ENCODE assay signal across 1 cellular context in genomic region chr21:41783476-41784150, GRCh38.
TF ChIP-seq lines count a peak whose summit lies in the region.

No MANE protein-coding gene starts in this region.

TF ChIP-seq in K562, 482 proteins besides CTCF, POLR2A, EP300 and RAD21 (continued from another document and continues in another):
- TF ChIP-seq ZNF280B (CRISPR knock-in tag; IDR thresholded peaks at IDR 0.05) (no peak), FOXA1 (IDR thresholded peaks at IDR 0.05; ENCODE audit: borderline replicate concordance) (no peak), ZNF347 (CRISPR knock-in tag; IDR thresholded peaks at IDR 0.05; ENCODE audit: low read depth) (no peak), RNF219 (CRISPR knock-in tag; IDR thresholded peaks at IDR 0.05) (no peak), KLF10 (CRISPR knock-in tag; IDR thresholded peaks at IDR 0.05) (no peak), HDAC6 (IDR thresholded peaks at IDR 0.05; ENCODE audit: low read depth, low read length) (no peak), IFI16 (CRISPR knock-in tag; IDR thresholded peaks at IDR 0.05) (no peak), FUS (optimal IDR thresholded peaks at IDR 0.05; ENCODE audit: low read depth, low read length) (no peak), PHTF2 (CRISPR knock-in tag; IDR thresholded peaks at IDR 0.05) (no peak), FIP1L1 (IDR thresholded peaks at IDR 0.05; ENCODE audit: low read depth, low read length, poor library complexity, severe bottlenecking) (no peak), DMBX1 (CRISPR knock-in tag; IDR thresholded peaks at IDR 0.05; ENCODE audit: borderline replicate concordance) (no peak), ZBTB9 (CRISPR knock-in tag; IDR thresholded peaks at IDR 0.05) (no peak), ZNF589 (CRISPR knock-in tag; IDR thresholded peaks at IDR 0.05; ENCODE audit: low read depth) (0 out of 2 replicates have a peak, but pooled peaks have one; percentile 39), TCF3 (CRISPR knock-in tag; IDR thresholded peaks at IDR 0.05) (peak; percentile 57), CBX1 (IDR thresholded peaks at IDR 0.05; ENCODE audit: low read depth) (no peak), SMAD4 (CRISPR knock-in tag; conservative IDR thresholded peaks at IDR 0.05) (0 out of 2 replicates have a peak, but pooled peaks have one; percentile 22), ZNF695 (CRISPR knock-in tag; IDR thresholded peaks at IDR 0.05) (no peak), ZNF639 (CRISPR knock-in tag; conservative IDR thresholded peaks at IDR 0.05 in 1 of 2, IDR thresholded peaks at IDR 0.05 in 1 of 2) (no peak), THRAP3 (IDR thresholded peaks at IDR 0.05; ENCODE audit: borderline replicate concordance) (no peak), NFYB (IDR thresholded peaks at IDR 0.05; ENCODE audit: extremely low read depth, insufficient read length) (peak; percentile 35), ZFP36 (IDR thresholded peaks at IDR 0.05; ENCODE audit: low read depth, low read length, partially characterized antibody) (peak; percentile 46), SETDB1 (IDR thresholded peaks at IDR 0.05; ENCODE audit: low read length) (no peak), L3MBTL2 (IDR thresholded peaks at IDR 0.05) (no peak), ZKSCAN1 (IDR thresholded peaks at IDR 0.05; ENCODE audit: low read depth, low read length) (no peak), TEAD4 (IDR thresholded peaks at IDR 0.05; ENCODE audit: low read length) (peak; percentile 64; the same call in 1 of the 2 replicates), TEAD4 (CRISPR knock-in tag; IDR thresholded peaks at IDR 0.05; ENCODE audit: borderline replicate concordance) (no peak), BMI1 (IDR thresholded peaks at IDR 0.05; ENCODE audit: low read length) (no peak), ZNF143 (CRISPR knock-in tag; IDR thresholded peaks at IDR 0.05) (no peak), ZNF668 (CRISPR knock-in tag; IDR thresholded peaks at IDR 0.05) (no peak), HMG20A (CRISPR knock-in tag; conservative IDR thresholded peaks at IDR 0.05) (no peak), ZNF57 (CRISPR knock-in tag; IDR thresholded peaks at IDR 0.05) (no peak), HDAC1 (IDR thresholded peaks at IDR 0.05) (no peak), ZBTB49 (CRISPR knock-in tag; IDR thresholded peaks at IDR 0.05; ENCODE audit: borderline replicate concordance) (no peak), ZNF592 (IDR thresholded peaks at IDR 0.05) (no peak), C11orf30 (IDR thresholded peaks at IDR 0.05; ENCODE audit: low read depth) (no peak), NFE2 (IDR thresholded peaks at IDR 0.05; ENCODE audit: low read depth) (no peak), TCFL5 (CRISPR knock-in tag; conservative IDR thresholded peaks at IDR 0.05) (no peak), ZFPM2 (CRISPR knock-in tag; IDR thresholded peaks at IDR 0.05) (no peak), ARID1B (IDR thresholded peaks at IDR 0.05) (peak; percentile 49; the same call in 1 of the 2 replicates), ZBTB40 (IDR thresholded peaks at IDR 0.05) (no peak), ZBTB40 (CRISPR knock-in tag; IDR thresholded peaks at IDR 0.05) (no peak), POLR3A (IDR thresholded peaks at IDR 0.05; ENCODE audit: borderline replicate concordance, extremely low read depth, insufficient read depth, insufficient read length) (no peak), DACH1 (IDR thresholded peaks at IDR 0.05; ENCODE audit: partially characterized antibody) (no peak), NBN (IDR thresholded peaks at IDR 0.05; ENCODE audit: low read depth) (no peak)
